10 cellular contexts compared by ENCODE assay signal in genomic region chr5:74864823-74865222, GRCh38. TPM values are rescaled to one million over a fixed set of nuclear protein-coding genes. Genes with fewer than 3 reads are reported as not detected.
DNase-seq lines count a peak whose midpoint lies in the region; ATAC-seq and TF ChIP-seq lines count a peak whose summit lies in the region.
"Had no signal": no experiment of that assay in that cellular context is flagged by ENCODE, and none has a peak within 500 bp of the region (broad histone marks: within the 10 kb centered on the region; RNA-seq: fewer than 3 reads in every experiment).

No MANE protein-coding gene starts in this region.

- peaks cover 45% of the 10 kb centered on the region for H3K4me1 Mint-ChIP-seq in nephron progenitor cell

- no peak for TF ChIP-seq POLR2A in esophagus squamous epithelium (IDR thresholded peaks at IDR 0.05)

- H3K9me3 Mint-ChIP-seq in nephron progenitor cell = no peaks in the 10 kb centered on the region

- TF ChIP-seq CTCF in DND-41 (IDR thresholded peaks at IDR 0.05; ENCODE audit: borderline replicate concordance, extremely low read depth, low read length, poor library complexity, severe bottlenecking) (no peak), MM.1S (IDR thresholded peaks at IDR 0.05; ENCODE audit: low read length) (no peak), dorsolateral prefrontal cortex (IDR thresholded peaks at IDR 0.05 in 54 of 56, conservative IDR thresholded peaks at IDR 0.05 in 2 of 56; ENCODE audit: low read depth in 1 of 56, partially characterized antibody in 56 of 56) (peak in 1 of 56 donors; percentile 7), nephron progenitor cell (IDR thresholded peaks at IDR 0.05) (no peak), esophagus squamous epithelium (IDR thresholded peaks at IDR 0.05) (no peak)

- H3K4me1 ChIP-seq in DND-41 (ENCODE audit: insufficient read depth, low read length) (peaks cover 28% of the 10 kb centered on the region), MM.1S (ENCODE audit: low read length) (no peaks in the 10 kb centered on the region), esophagus squamous epithelium (peaks cover 9 to 20% (median 16%) of the 10 kb centered on the region in 3 donors)

- H3K27me3 Mint-ChIP-seq in nephron progenitor cell (ENCODE audit: low read depth, poor library complexity) = peaks cover 6% of the 10 kb centered on the region

- H4K20me1 ChIP-seq in DND-41 (ENCODE audit: insufficient read depth, low read length) (no peaks in the 10 kb centered on the region; the same call in 1 of the 2 replicates), MM.1S (ENCODE audit: insufficient read depth, low read length) (no peaks in the 10 kb centered on the region)

- H3F3A ChIP-seq in MM.1S (ENCODE audit: insufficient read depth, low read length) = no peaks in the 10 kb centered on the region

- no peaks in the 10 kb centered on the region for H3K9me3 ChIP-seq in DND-41 (ENCODE audit: insufficient read depth, low read length, severe bottlenecking)
- H3K9me3 ChIP-seq in MM.1S (replicated peaks; ENCODE audit: insufficient read depth, low read length) = no peaks in the 10 kb centered on the region
- no peaks in the 10 kb centered on the region for H3K9me3 ChIP-seq in esophagus squamous epithelium
- H3K9me3 ChIP-seq: neutrophil had no signal

- H3K9ac ChIP-seq in DND-41 (ENCODE audit: low read depth, low read length) = peak overlapping the region; percentile 73
- H3K9ac ChIP-seq in MM.1S (ENCODE audit: low read length) = no peak overlapping the region

- H3K9me2 ChIP-seq in MM.1S (replicated peaks; ENCODE audit: insufficient read depth, low read length) = no peaks in the 10 kb centered on the region

- peak overlapping the region in 1 of 2 experiments; percentile 82; a peak in 3 of 4 replicates for H3K4me3 ChIP-seq in DND-41 (ENCODE audit: low read depth in 1 of 2, low read length in 2 of 2)
- no peak overlapping the region for H3K4me3 ChIP-seq in MM.1S (ENCODE audit: low read length)
- H3K4me3 ChIP-seq in dorsolateral prefrontal cortex = peak overlapping the region; percentile 55 to 92 (median 80)
- peak overlapping the region in 2 of 4 donors; percentile 69 to 82 for H3K4me3 ChIP-seq in esophagus squamous epithelium

- peaks cover 55% of the 10 kb centered on the region for H3K79me2 ChIP-seq in DND-41 (ENCODE audit: insufficient read depth, low read length)
- no peaks in the 10 kb centered on the region for H3K79me2 ChIP-seq in MM.1S (ENCODE audit: low read length)

- H3K27me3 ChIP-seq in DND-41 (ENCODE audit: insufficient read depth, low read length, poor library complexity) (no peaks in the 10 kb centered on the region), MM.1S (replicated peaks; ENCODE audit: insufficient read depth, low read length) (no peaks in the 10 kb centered on the region), dorsolateral prefrontal cortex (no peaks in the 10 kb centered on the region), esophagus squamous epithelium (peaks cover 0 to 34% (median 0%) of the 10 kb centered on the region in 4 donors)

- ATAC-seq in DND-41 (ENCODE audit: insufficient read depth, low read depth) = no peak
- no peak for ATAC-seq in GM19452 (IDR thresholded peaks at IDR 0.05; ENCODE audit: unreplicated experiment)

- H3K4me3 Mint-ChIP-seq in nephron progenitor cell = peak overlapping the region; percentile 98

- no peak overlapping the region for H2AFZ ChIP-seq in DND-41 (ENCODE audit: low read depth, low read length)
- H2AFZ ChIP-seq in MM.1S (ENCODE audit: low read length) = no peak overlapping the region

- H3K27ac ChIP-seq in DND-41 (ENCODE audit: low read length) (no peak overlapping the region), MM.1S (ENCODE audit: low read length) (no peak overlapping the region), dorsolateral prefrontal cortex (peak overlapping the region in 58 of 59 donors; percentile 26 to 96 (median 89)), esophagus squamous epithelium (no peak overlapping the region)
- H3K27ac ChIP-seq: neutrophil had no signal

- intact Hi-C loops in dorsolateral prefrontal cortex (cut with DNase I) = loop anchor here (2.0 to 10.0 kb wide), 4 partner anchors 37 to 98 kb away; partner anchors contain the start of genes GFM2 (in 1 of the 2) and NSA2 (in 1 of the 2)
- intact Hi-C loops in esophagus squamous epithelium (cut with DNase I) = no loop called here

- H3K36me3 Mint-ChIP-seq in nephron progenitor cell (ENCODE audit: low read depth) = peaks cover 7% of the 10 kb centered on the region

- WGBS in esophagus squamous epithelium, 2 donors = 46 to 49% methylated on average over 8 of the region's 8 CpGs

- peak overlapping the region; percentile 98 for H3K27ac Mint-ChIP-seq in nephron progenitor cell

- H3K4me2 ChIP-seq in DND-41 (ENCODE audit: insufficient read depth, low read length) (peak overlapping the region; percentile 87), MM.1S (ENCODE audit: low read depth, low read length) (0 out of 2 replicates have a peak overlapping the region, but pooled peaks have one; percentile 82)

- H3K36me3 ChIP-seq in DND-41 (ENCODE audit: insufficient read depth, low read length) (no peaks in the 10 kb centered on the region), MM.1S (replicated peaks; ENCODE audit: insufficient read depth, low read length) (no peaks in the 10 kb centered on the region), esophagus squamous epithelium (no peaks in the 10 kb centered on the region)
- H3K36me3 ChIP-seq: neutrophil had no signal

- DNase-seq in DND-41 (no peak), MM.1S (no peak), dorsolateral prefrontal cortex (peak in 1 of 10 donors; percentile 14), nephron progenitor cell (no peak), HPDE6-E6E7 (ENCODE audit: extremely low spot score) (no peak), esophagus squamous epithelium (lab: John Stamatoyannopoulos, UW) (no peak), NAMALWA (ENCODE audit: low spot score) (no peak)
- DNase-seq: T1000 had no signal

RNA-seq across cellular contexts. Expression of gene FAM169A, which starts 1.4 kb away (rescaled TPM):
- total RNA-seq in dorsolateral prefrontal cortex (10 to 100 TPM; 46.6 to 90.8 (median 70.1) TPM), esophagus squamous epithelium (1 to 10 TPM in 3 of 4 donors, under 1 TPM in 1; 0.30 to 5.8 (median 3.1) TPM)

Comparison
In these comparisons a context has a peak if more than half of its experiments do, and no peak if none do; other contexts are left out.
1. H3K27ac ChIP-seq: peak in dorsolateral prefrontal cortex (58 of 59); none in DND-41 (single experiment), MM.1S (single experiment) and esophagus squamous epithelium (0 of 4).
2. RNA of gene FAM169A, which starts 1.4 kb away (total RNA-seq): 46.6 to 90.8 TPM in dorsolateral prefrontal cortex; 0.30 to 5.8 TPM in esophagus squamous epithelium; every median in the first group is over 4 times any median in the second.